In the genomic region with DNA sequence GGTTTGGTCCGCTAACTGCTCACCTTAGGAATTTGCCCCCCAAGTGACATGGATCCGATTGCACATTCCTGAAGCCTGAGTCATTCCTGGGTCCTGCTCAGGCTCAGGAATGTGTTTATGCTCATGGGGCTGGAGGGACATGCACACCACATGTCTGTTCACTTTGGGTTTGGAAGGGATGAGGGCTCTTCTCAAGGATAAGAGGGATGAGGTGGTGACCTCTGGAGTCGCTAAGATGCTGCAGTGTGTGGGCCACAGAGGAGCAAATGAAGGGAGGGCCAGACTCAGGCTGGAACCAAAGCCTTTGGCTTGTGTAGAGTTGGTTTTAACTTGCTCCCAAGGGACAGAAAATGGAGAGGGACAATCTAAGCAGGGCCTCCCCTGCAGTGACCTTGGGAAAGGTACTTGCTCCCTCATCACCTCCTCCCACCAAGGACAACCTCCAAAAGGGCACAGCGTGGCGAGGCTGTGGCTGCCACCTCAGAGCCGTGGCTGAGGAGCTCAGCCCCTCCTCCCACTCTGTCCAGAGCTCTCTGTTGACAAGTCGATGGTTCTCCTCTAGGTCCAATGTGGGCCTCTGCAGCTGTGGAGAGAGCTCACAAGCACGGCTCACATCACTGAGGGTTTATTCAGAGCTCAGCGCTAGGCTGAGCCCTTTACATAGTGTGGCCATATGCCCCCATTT, we compare ENCODE assay signal across 1 cellular context.
TF ChIP-seq lines count a peak whose summit lies in the region.

No MANE protein-coding gene starts in this region.

TF ChIP-seq in HepG2, 621 proteins besides CTCF, POLR2A, EP300 and RAD21 (continued from another document and continues in another):
- TF ChIP-seq ZSCAN20 (CRISPR knock-in tag; IDR thresholded peaks at IDR 0.05; ENCODE audit: borderline replicate concordance) (no peak), THAP11 (CRISPR knock-in tag; IDR thresholded peaks at IDR 0.05) (no peak), ZNF572 (CRISPR knock-in tag; IDR thresholded peaks at IDR 0.05) (0 out of 2 replicates have a peak, but pooled peaks have one; percentile 3), STAG1 (CRISPR knock-in tag; IDR thresholded peaks at IDR 0.05) (no peak), ATAD3A (CRISPR knock-in tag; IDR thresholded peaks at IDR 0.05) (0 out of 2 replicates have a peak, but pooled peaks have one; percentile 6), MXD4 (CRISPR knock-in tag; IDR thresholded peaks at IDR 0.05) (no peak; the same call in 1 of the 2 replicates), MTA1 (CRISPR knock-in tag; IDR thresholded peaks at IDR 0.05; ENCODE audit: borderline replicate concordance) (peak; percentile 93), ZIK1 (CRISPR knock-in tag; IDR thresholded peaks at IDR 0.05; ENCODE audit: borderline replicate concordance, low read depth) (peak; percentile 66; the same call in 1 of the 2 replicates), ASH2L (IDR thresholded peaks at IDR 0.05; ENCODE audit: insufficient read length, low read depth, low read length) (peak; percentile 68), NKX3-1 (CRISPR knock-in tag; IDR thresholded peaks at IDR 0.05) (no peak), ZNF264 (CRISPR knock-in tag; IDR thresholded peaks at IDR 0.05) (peak; percentile 98), MEF2D (CRISPR knock-in tag; IDR thresholded peaks at IDR 0.05) (no peak; the same call in 1 of the 2 replicates), ARNT2 (CRISPR knock-in tag; IDR thresholded peaks at IDR 0.05; ENCODE audit: low read depth) (no peak), TCF12 (IDR thresholded peaks at IDR 0.05) (no peak), TCF12 (CRISPR knock-in tag; IDR thresholded peaks at IDR 0.05) (0 out of 2 replicates have a peak, but pooled peaks have one; percentile 54), FOXP1 (IDR thresholded peaks at IDR 0.05) (no peak), FOXP1 (CRISPR knock-in tag; IDR thresholded peaks at IDR 0.05) (peak; percentile 76), ZNF530 (CRISPR knock-in tag; IDR thresholded peaks at IDR 0.05; ENCODE audit: low read depth) (no peak), JARID2 (CRISPR knock-in tag; IDR thresholded peaks at IDR 0.05; ENCODE audit: insufficient replicate concordance) (no peak), MIER3 (CRISPR knock-in tag; IDR thresholded peaks at IDR 0.05; ENCODE audit: borderline replicate concordance) (no peak; the same call in 1 of the 2 replicates), ZNF749 (CRISPR knock-in tag; IDR thresholded peaks at IDR 0.05; ENCODE audit: borderline replicate concordance) (no peak), PHF5A (CRISPR knock-in tag; IDR thresholded peaks at IDR 0.05; ENCODE audit: low read depth, unreplicated experiment) (peak; percentile 26), ATF7 (IDR thresholded peaks at IDR 0.05) (peak; percentile 80), ATF7 (CRISPR knock-in tag; IDR thresholded peaks at IDR 0.05) (peak; percentile 99), DPF2 (CRISPR knock-in tag; IDR thresholded peaks at IDR 0.05; ENCODE audit: borderline replicate concordance, low read depth) (peak; percentile 95), NFRKB (IDR thresholded peaks at IDR 0.05) (no peak), DNMT1 (CRISPR knock-in tag; IDR thresholded peaks at IDR 0.05) (no peak; the same call in 1 of the 2 replicates), HOXA5 (CRISPR knock-in tag; IDR thresholded peaks at IDR 0.05) (no peak; the same call in 1 of the 2 replicates), SIX4 (CRISPR knock-in tag; IDR thresholded peaks at IDR 0.05) (peak; percentile 99), ZFP37 (CRISPR knock-in tag; IDR thresholded peaks at IDR 0.05; ENCODE audit: borderline replicate concordance) (no peak)
- TF ChIP-seq, protein P1, sequence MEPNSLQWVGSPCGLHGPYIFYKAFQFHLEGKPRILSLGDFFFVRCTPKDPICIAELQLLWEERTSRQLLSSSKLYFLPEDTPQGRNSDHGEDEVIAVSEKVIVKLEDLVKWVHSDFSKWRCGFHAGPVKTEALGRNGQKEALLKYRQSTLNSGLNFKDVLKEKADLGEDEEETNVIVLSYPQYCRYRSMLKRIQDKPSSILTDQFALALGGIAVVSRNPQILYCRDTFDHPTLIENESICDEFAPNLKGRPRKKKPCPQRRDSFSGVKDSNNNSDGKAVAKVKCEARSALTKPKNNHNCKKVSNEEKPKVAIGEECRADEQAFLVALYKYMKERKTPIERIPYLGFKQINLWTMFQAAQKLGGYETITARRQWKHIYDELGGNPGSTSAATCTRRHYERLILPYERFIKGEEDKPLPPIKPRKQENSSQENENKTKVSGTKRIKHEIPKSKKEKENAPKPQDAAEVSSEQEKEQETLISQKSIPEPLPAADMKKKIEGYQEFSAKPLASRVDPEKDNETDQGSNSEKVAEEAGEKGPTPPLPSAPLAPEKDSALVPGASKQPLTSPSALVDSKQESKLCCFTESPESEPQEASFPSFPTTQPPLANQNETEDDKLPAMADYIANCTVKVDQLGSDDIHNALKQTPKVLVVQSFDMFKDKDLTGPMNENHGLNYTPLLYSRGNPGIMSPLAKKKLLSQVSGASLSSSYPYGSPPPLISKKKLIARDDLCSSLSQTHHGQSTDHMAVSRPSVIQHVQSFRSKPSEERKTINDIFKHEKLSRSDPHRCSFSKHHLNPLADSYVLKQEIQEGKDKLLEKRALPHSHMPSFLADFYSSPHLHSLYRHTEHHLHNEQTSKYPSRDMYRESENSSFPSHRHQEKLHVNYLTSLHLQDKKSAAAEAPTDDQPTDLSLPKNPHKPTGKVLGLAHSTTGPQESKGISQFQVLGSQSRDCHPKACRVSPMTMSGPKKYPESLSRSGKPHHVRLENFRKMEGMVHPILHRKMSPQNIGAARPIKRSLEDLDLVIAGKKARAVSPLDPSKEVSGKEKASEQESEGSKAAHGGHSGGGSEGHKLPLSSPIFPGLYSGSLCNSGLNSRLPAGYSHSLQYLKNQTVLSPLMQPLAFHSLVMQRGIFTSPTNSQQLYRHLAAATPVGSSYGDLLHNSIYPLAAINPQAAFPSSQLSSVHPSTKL (CRISPR knock-in tag; IDR thresholded peaks at IDR 0.05): peak; percentile 86
- TF ChIP-seq, protein P2, sequence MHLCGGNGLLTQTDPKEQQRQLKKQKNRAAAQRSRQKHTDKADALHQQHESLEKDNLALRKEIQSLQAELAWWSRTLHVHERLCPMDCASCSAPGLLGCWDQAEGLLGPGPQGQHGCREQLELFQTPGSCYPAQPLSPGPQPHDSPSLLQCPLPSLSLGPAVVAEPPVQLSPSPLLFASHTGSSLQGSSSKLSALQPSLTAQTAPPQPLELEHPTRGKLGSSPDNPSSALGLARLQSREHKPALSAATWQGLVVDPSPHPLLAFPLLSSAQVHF (CRISPR knock-in tag; IDR thresholded peaks at IDR 0.05): 0 out of 2 replicates have a peak, but pooled peaks have one; percentile 15
- TF ChIP-seq, protein P3, sequence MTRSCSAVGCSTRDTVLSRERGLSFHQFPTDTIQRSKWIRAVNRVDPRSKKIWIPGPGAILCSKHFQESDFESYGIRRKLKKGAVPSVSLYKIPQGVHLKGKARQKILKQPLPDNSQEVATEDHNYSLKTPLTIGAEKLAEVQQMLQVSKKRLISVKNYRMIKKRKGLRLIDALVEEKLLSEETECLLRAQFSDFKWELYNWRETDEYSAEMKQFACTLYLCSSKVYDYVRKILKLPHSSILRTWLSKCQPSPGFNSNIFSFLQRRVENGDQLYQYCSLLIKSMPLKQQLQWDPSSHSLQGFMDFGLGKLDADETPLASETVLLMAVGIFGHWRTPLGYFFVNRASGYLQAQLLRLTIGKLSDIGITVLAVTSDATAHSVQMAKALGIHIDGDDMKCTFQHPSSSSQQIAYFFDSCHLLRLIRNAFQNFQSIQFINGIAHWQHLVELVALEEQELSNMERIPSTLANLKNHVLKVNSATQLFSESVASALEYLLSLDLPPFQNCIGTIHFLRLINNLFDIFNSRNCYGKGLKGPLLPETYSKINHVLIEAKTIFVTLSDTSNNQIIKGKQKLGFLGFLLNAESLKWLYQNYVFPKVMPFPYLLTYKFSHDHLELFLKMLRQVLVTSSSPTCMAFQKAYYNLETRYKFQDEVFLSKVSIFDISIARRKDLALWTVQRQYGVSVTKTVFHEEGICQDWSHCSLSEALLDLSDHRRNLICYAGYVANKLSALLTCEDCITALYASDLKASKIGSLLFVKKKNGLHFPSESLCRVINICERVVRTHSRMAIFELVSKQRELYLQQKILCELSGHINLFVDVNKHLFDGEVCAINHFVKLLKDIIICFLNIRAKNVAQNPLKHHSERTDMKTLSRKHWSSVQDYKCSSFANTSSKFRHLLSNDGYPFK (CRISPR knock-in tag; IDR thresholded peaks at IDR 0.05; ENCODE audit: borderline replicate concordance): no peak; the same call in 1 of the 2 replicates
- TF ChIP-seq, protein P4, sequence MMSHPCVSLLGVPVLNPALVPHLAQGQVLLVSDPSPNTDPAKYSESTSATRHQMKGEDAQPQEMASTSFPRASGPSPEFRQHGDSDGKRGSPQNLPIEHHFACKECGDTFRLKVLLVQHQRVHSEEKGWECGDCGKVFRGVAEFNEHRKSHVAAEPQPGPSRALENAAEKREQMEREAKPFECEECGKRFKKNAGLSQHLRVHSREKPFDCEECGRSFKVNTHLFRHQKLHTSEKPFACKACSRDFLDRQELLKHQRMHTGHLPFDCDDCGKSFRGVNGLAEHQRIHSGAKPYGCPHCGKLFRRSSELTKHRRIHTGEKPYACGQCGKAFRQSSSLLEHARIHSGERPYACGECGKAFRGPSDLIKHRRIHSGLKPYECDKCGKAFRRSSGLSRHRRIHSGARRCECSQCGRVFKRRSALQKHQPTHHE (CRISPR knock-in tag; IDR thresholded peaks at IDR 0.05; ENCODE audit: borderline replicate concordance): no peak; the same call in 1 of the 2 replicates
- TF ChIP-seq, protein P5, sequence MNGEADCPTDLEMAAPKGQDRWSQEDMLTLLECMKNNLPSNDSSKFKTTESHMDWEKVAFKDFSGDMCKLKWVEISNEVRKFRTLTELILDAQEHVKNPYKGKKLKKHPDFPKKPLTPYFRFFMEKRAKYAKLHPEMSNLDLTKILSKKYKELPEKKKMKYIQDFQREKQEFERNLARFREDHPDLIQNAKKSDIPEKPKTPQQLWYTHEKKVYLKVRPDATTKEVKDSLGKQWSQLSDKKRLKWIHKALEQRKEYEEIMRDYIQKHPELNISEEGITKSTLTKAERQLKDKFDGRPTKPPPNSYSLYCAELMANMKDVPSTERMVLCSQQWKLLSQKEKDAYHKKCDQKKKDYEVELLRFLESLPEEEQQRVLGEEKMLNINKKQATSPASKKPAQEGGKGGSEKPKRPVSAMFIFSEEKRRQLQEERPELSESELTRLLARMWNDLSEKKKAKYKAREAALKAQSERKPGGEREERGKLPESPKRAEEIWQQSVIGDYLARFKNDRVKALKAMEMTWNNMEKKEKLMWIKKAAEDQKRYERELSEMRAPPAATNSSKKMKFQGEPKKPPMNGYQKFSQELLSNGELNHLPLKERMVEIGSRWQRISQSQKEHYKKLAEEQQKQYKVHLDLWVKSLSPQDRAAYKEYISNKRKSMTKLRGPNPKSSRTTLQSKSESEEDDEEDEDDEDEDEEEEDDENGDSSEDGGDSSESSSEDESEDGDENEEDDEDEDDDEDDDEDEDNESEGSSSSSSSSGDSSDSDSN (CRISPR knock-in tag; IDR thresholded peaks at IDR 0.05): peak; percentile 47
- TF ChIP-seq, protein P6, sequence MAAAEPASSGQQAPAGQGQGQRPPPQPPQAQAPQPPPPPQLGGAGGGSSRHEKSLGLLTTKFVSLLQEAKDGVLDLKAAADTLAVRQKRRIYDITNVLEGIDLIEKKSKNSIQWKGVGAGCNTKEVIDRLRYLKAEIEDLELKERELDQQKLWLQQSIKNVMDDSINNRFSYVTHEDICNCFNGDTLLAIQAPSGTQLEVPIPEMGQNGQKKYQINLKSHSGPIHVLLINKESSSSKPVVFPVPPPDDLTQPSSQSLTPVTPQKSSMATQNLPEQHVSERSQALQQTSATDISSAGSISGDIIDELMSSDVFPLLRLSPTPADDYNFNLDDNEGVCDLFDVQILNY (CRISPR knock-in tag; conservative IDR thresholded peaks at IDR 0.05): no peak
- TF ChIP-seq, protein P7, sequence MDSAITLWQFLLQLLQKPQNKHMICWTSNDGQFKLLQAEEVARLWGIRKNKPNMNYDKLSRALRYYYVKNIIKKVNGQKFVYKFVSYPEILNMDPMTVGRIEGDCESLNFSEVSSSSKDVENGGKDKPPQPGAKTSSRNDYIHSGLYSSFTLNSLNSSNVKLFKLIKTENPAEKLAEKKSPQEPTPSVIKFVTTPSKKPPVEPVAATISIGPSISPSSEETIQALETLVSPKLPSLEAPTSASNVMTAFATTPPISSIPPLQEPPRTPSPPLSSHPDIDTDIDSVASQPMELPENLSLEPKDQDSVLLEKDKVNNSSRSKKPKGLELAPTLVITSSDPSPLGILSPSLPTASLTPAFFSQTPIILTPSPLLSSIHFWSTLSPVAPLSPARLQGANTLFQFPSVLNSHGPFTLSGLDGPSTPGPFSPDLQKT (CRISPR knock-in tag; IDR thresholded peaks at IDR 0.05; ENCODE audit: borderline replicate concordance): no peak
- TF ChIP-seq, protein P8, sequence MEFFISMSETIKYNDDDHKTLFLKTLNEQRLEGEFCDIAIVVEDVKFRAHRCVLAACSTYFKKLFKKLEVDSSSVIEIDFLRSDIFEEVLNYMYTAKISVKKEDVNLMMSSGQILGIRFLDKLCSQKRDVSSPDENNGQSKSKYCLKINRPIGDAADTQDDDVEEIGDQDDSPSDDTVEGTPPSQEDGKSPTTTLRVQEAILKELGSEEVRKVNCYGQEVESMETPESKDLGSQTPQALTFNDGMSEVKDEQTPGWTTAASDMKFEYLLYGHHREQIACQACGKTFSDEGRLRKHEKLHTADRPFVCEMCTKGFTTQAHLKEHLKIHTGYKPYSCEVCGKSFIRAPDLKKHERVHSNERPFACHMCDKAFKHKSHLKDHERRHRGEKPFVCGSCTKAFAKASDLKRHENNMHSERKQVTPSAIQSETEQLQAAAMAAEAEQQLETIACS (CRISPR knock-in tag; IDR thresholded peaks at IDR 0.05): no peak
- TF ChIP-seq, protein P9, sequence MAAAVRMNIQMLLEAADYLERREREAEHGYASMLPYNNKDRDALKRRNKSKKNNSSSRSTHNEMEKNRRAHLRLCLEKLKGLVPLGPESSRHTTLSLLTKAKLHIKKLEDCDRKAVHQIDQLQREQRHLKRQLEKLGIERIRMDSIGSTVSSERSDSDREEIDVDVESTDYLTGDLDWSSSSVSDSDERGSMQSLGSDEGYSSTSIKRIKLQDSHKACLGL (CRISPR knock-in tag; IDR thresholded peaks at IDR 0.05): no peak
- TF ChIP-seq, protein P10, sequence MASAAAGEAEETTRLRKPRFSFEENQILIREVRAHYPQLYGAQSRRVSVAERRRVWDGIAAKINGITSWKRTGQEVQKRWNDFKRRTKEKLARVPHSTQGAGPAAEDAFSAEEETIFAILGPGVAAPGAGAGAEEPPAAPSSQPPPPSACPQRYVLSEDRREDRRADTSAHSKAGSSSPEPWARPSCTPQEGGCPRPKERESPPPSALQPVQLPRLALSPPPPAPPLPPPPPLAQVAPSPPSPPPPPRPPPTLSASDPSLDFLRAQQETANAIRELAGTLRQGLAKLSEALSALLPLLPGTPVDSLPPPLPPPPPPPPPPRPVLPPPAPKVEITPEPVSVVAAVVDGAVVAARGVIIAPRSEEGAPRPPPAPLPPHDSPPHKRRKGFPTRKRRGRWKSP (CRISPR knock-in tag; IDR thresholded peaks at IDR 0.05): peak; percentile 72; the same call in 1 of the 2 replicates
